Comparison of ENCODE assay signal across 12 cellular contexts in the genomic region with DNA sequence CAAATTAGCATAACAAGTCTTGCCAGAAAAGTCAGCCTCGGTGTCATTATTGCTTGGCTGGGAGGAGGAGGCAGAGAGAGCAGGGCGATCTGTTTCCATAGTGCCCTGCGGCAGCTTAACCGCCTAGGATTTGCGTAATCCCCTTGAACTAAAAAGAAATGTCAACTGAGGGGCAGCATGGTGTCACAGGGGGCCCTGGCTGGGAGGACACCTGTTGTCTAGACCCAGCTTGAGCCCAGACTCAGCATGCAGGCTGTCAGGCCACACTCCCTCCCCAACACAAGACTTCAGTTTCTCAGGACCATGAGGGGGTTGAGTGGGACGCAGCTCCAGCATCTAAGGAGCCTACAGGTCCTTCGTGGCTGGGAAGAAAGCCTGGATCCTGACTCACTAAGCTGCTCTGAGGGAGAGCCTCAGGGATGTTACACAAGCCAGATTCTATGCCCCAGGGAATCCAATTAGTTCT. TPM values are rescaled to one million over a fixed set of nuclear protein-coding genes. Genes with fewer than 3 reads are reported as not detected.
DNase-seq lines count a peak whose midpoint lies in the region; ATAC-seq and TF ChIP-seq lines count a peak whose summit lies in the region.
"Had no signal": no experiment of that assay in that cellular context is flagged by ENCODE, and none has a peak within 500 bp of the region (broad histone marks: within the 10 kb centered on the region; RNA-seq: fewer than 3 reads in every experiment).

No MANE protein-coding gene starts in this region.

- H3K9me3 Mint-ChIP-seq in endodermal cell (no peaks in the 10 kb centered on the region), neural progenitor cell (no peaks in the 10 kb centered on the region)
- H3K9me3 Mint-ChIP-seq in naive thymus-derived CD8-positive, alpha-beta T cell: no peaks in the 10 kb centered on the region
- no peaks in the 10 kb centered on the region for H3K9me3 Mint-ChIP-seq in activated CD4-positive, alpha-beta T cell treated with anti-CD3 and anti-CD28 coated beads, Interleukin-2, amount 10 ng/mL, durations not matched to agents 24 days and 14 days
- H3K9me3 Mint-ChIP-seq: activated CD4-positive, alpha-beta memory T cell treated with anti-CD3 and anti-CD28 coated beads, Interleukin-2, amount 10 ng/mL, durations not matched to agents 7 days and 5 days had no signal

- H3K27me3 ChIP-seq in endodermal cell (ENCODE audit: control insufficient read depth, insufficient read depth, low read length, poor library complexity, severe bottlenecking) (peaks cover 13% of the 10 kb centered on the region), neural progenitor cell (peaks cover 27% of the 10 kb centered on the region)

- H3K4me3 Mint-ChIP-seq in endodermal cell (peak overlapping the region; percentile 12), neural progenitor cell (peak overlapping the region; percentile 9)
- H3K4me3 Mint-ChIP-seq in naive thymus-derived CD8-positive, alpha-beta T cell: no peak overlapping the region
- H3K4me3 Mint-ChIP-seq in activated CD4-positive, alpha-beta T cell treated with anti-CD3 and anti-CD28 coated beads, Interleukin-2, amount 10 ng/mL, durations not matched to agents 24 days and 14 days: no peak overlapping the region
- H3K4me3 Mint-ChIP-seq: activated CD4-positive, alpha-beta memory T cell treated with anti-CD3 and anti-CD28 coated beads, Interleukin-2, amount 10 ng/mL, durations not matched to agents 7 days and 5 days; activated naive CD8-positive, alpha-beta T cell had no signal

- H3K27ac Mint-ChIP-seq in endodermal cell (no peak overlapping the region), neural progenitor cell (no peak overlapping the region)
- H3K27ac Mint-ChIP-seq in naive thymus-derived CD8-positive, alpha-beta T cell: no peak overlapping the region
- H3K27ac Mint-ChIP-seq in activated CD4-positive, alpha-beta T cell treated with anti-CD3 and anti-CD28 coated beads, Interleukin-2, amount 10 ng/mL, durations not matched to agents 24 days and 14 days: no peak overlapping the region
- H3K27ac Mint-ChIP-seq: activated CD4-positive, alpha-beta memory T cell treated with anti-CD3 and anti-CD28 coated beads, Interleukin-2, amount 10 ng/mL, durations not matched to agents 7 days and 5 days; activated naive CD8-positive, alpha-beta T cell had no signal

- H3K9ac ChIP-seq in endodermal cell (ENCODE audit: extremely low read depth, low read length, poor library complexity, severe bottlenecking): no peak overlapping the region
- H3K9ac ChIP-seq in neural progenitor cell: no peak overlapping the region

- H3K36me3 ChIP-seq in endodermal cell (ENCODE audit: control insufficient read depth, insufficient read depth, low read length): no peaks in the 10 kb centered on the region
- H3K36me3 ChIP-seq in neural progenitor cell: no peaks in the 10 kb centered on the region

- H4K20me1 ChIP-seq in neural progenitor cell (ENCODE audit: low read depth): peaks cover 16% of the 10 kb centered on the region

- no peak for ATAC-seq in HG02623 (IDR thresholded peaks at IDR 0.05; ENCODE audit: unreplicated experiment)
- no peak for ATAC-seq in naive thymus-derived CD8-positive, alpha-beta T cell
- ATAC-seq: K562 had no signal

- H3K4me2 ChIP-seq in neural progenitor cell: peak overlapping the region; percentile 63

- TF ChIP-seq CTCF in endodermal cell (conservative IDR thresholded peaks at IDR 0.05) (no peak), neural progenitor cell (IDR thresholded peaks at IDR 0.05) (no peak)

- no peaks in the 10 kb centered on the region for H3K79me2 ChIP-seq in neural progenitor cell (ENCODE audit: low read depth)

- H3K4me1 Mint-ChIP-seq in endodermal cell (peaks cover 62% of the 10 kb centered on the region), neural progenitor cell (peaks cover 39% of the 10 kb centered on the region)
- peaks cover 0 to 8% (median 0%) of the 10 kb centered on the region in 4 donors for H3K4me1 Mint-ChIP-seq in naive thymus-derived CD8-positive, alpha-beta T cell
- H3K4me1 Mint-ChIP-seq in activated CD4-positive, alpha-beta T cell treated with anti-CD3 and anti-CD28 coated beads, Interleukin-2, amount 10 ng/mL, durations not matched to agents 24 days and 14 days: no peaks in the 10 kb centered on the region
- H3K4me1 Mint-ChIP-seq: activated CD4-positive, alpha-beta memory T cell treated with anti-CD3 and anti-CD28 coated beads, Interleukin-2, amount 10 ng/mL, durations not matched to agents 7 days and 5 days had no signal

- H3K4me1 ChIP-seq in endodermal cell (ENCODE audit: control insufficient read depth, insufficient read depth, low read length): peaks cover 28% of the 10 kb centered on the region
- H3K4me1 ChIP-seq in neural progenitor cell: peaks cover 37% of the 10 kb centered on the region

- POLR2A ChIA-PET in naive thymus-derived CD8-positive, alpha-beta T cell (lab: Charles Lee): no interaction called here

- no peak overlapping the region for H2AFZ ChIP-seq in neural progenitor cell (replicated peaks)

- intact Hi-C loops in activated CD4-positive, alpha-beta T cell treated with anti-CD3 and anti-CD28 coated beads, Interleukin-2, amount 10 ng/mL, durations not matched to agents 24 days and 14 days (cut with micrococcal nuclease): no loop called here

- H3K9me3 ChIP-seq in endodermal cell (ENCODE audit: control insufficient read depth, low read length) (no peaks in the 10 kb centered on the region), neural progenitor cell (ENCODE audit: low read depth) (no peaks in the 10 kb centered on the region)

- H3K4me3 ChIP-seq in endodermal cell (ENCODE audit: low read length): no peak overlapping the region
- H3K4me3 ChIP-seq in neural progenitor cell: peak overlapping the region; percentile 17
- H3K4me3 ChIP-seq: K562 had no signal

- no peaks in the 10 kb centered on the region for H3K36me3 Mint-ChIP-seq in endodermal cell (ENCODE audit: low read depth)
- peaks cover 7% of the 10 kb centered on the region for H3K36me3 Mint-ChIP-seq in neural progenitor cell
- peaks cover 0 to 5% (median 0%) of the 10 kb centered on the region in 3 donors for H3K36me3 Mint-ChIP-seq in naive thymus-derived CD8-positive, alpha-beta T cell
- no peaks in the 10 kb centered on the region for H3K36me3 Mint-ChIP-seq in activated CD4-positive, alpha-beta T cell treated with anti-CD3 and anti-CD28 coated beads, Interleukin-2, amount 10 ng/mL, durations not matched to agents 24 days and 14 days (ENCODE audit: low read depth)
- H3K36me3 Mint-ChIP-seq: activated naive CD8-positive, alpha-beta T cell had no signal

- peaks cover 38% of the 10 kb centered on the region for H3K27me3 Mint-ChIP-seq in endodermal cell (ENCODE audit: insufficient read depth)
- H3K27me3 Mint-ChIP-seq in neural progenitor cell (ENCODE audit: insufficient read depth, low read depth): peaks cover 18% of the 10 kb centered on the region
- H3K27me3 Mint-ChIP-seq in naive thymus-derived CD8-positive, alpha-beta T cell: peaks cover 0 to 2% (median 0%) of the 10 kb centered on the region in 5 donors
- no peaks in the 10 kb centered on the region for H3K27me3 Mint-ChIP-seq in activated CD4-positive, alpha-beta T cell treated with anti-CD3 and anti-CD28 coated beads, Interleukin-2, amount 10 ng/mL, durations not matched to agents 24 days and 14 days
- H3K27me3 Mint-ChIP-seq: activated CD4-positive, alpha-beta memory T cell treated with anti-CD3 and anti-CD28 coated beads, Interleukin-2, amount 10 ng/mL, durations not matched to agents 7 days and 5 days; activated naive CD8-positive, alpha-beta T cell had no signal

- peaks cover 24% of the 10 kb centered on the region for H3F3A ChIP-seq in neural progenitor cell (ENCODE audit: low read depth)

- peak overlapping the region; percentile 48 for H3K27ac ChIP-seq in endodermal cell (ENCODE audit: low read depth, low read length)
- H3K27ac ChIP-seq in neural progenitor cell: no peak overlapping the region

- peak; percentile 42 for DNase-seq in GM04504 (ENCODE audit: low read depth)
- DNase-seq in NCI-H524 treated with DMSO at 0.1 percent for 48 hours (lab: John Stamatoyannopoulos, UW): peak; percentile 92
- DNase-seq in endodermal cell: peak; percentile 73
- DNase-seq in neural progenitor cell (ENCODE audit: low spot score): peak; percentile 88
- no peak for DNase-seq in activated T-cell treated with anti-CD3 and anti-CD28 coated beads, Interleukin-2, amount 50 U/mL, for 1 hour
- no peak for DNase-seq in naive thymus-derived CD8-positive, alpha-beta T cell
- no peak for DNase-seq in activated CD4-positive, alpha-beta T cell treated with anti-CD3 and anti-CD28 coated beads, Interleukin-2, amount 10 ng/mL, durations not matched to agents 24 days and 14 days
- DNase-seq: activated CD4-positive, alpha-beta memory T cell treated with anti-CD3 and anti-CD28 coated beads, Interleukin-2, amount 10 ng/mL, durations not matched to agents 7 days and 5 days; stimulated activated CD4-positive, alpha-beta T cell treated with anti-CD3 and anti-CD28 coated beads, Interleukin-2, amount 100 ng/mL, for 48 hours had no signal

- WGBS in endodermal cell (ENCODE audit: insufficient coverage in 1 of 2, insufficient read length in 1 of 2), 2 experiments: 9 to 32% methylated on average over 5 to 7 of the region's 7 CpGs

RNA-seq across cellular contexts. Expression of a gene that starts 17.3 kb away (rescaled TPM):
- total RNA-seq in endodermal cell: 10 to 100 TPM; 44.8 to 49.0 TPM
- polyA plus RNA-seq in endodermal cell (2013, experiment 1 of 2): 46.4 TPM
- polyA plus RNA-seq in endodermal cell (2013, experiment 2 of 2): 45.7 TPM
- total RNA-seq in neural progenitor cell (ENCODE audit: low replicate concordance): 15.8 and 20.6 TPM in 2 replicates
- total RNA-seq in naive thymus-derived CD8-positive, alpha-beta T cell: 10 to 100 TPM; 28.6 to 32.0 TPM
- polyA plus RNA-seq in naive thymus-derived CD8-positive, alpha-beta T cell: 10 to 100 TPM; 59.0 to 71.8 (median 67.1) TPM
- total RNA-seq in activated CD4-positive, alpha-beta T cell treated with anti-CD3 and anti-CD28 coated beads, Interleukin-2, amount 10 ng/mL, durations not matched to agents 24 days and 14 days: 68.7 and 72.6 TPM in 2 replicates

RNA-seq across cellular contexts. Expression of a gene that starts 17.6 kb away (rescaled TPM):
- total RNA-seq in endodermal cell: 10 to 100 TPM; 24.5 TPM
- polyA plus RNA-seq in endodermal cell (2013, experiment 1 of 2): 29.2 TPM
- 24.8 TPM for polyA plus RNA-seq in endodermal cell (2013, experiment 2 of 2)
- total RNA-seq in neural progenitor cell (ENCODE audit: low replicate concordance): 17.8 and 20.4 TPM in 2 replicates
- total RNA-seq in naive thymus-derived CD8-positive, alpha-beta T cell: 10 to 100 TPM; 30.3 to 32.4 TPM
- 10 to 100 TPM; 41.6 to 61.6 (median 57.2) TPM for polyA plus RNA-seq in naive thymus-derived CD8-positive, alpha-beta T cell
- 49.1 and 51.9 TPM in 2 replicates for total RNA-seq in activated CD4-positive, alpha-beta T cell treated with anti-CD3 and anti-CD28 coated beads, Interleukin-2, amount 10 ng/mL, durations not matched to agents 24 days and 14 days

Comparison
In these comparisons a context has a peak if more than half of its experiments do, and no peak if none do; other contexts are left out.
1. DNase-seq: peak in GM04504 (single experiment), NCI-H524 treated with DMSO at 0.1 percent for 48 hours (single experiment), endodermal cell (single experiment) and neural progenitor cell (single experiment); none in activated T-cell treated with anti-CD3 and anti-CD28 coated beads, Interleukin-2, amount 50 U/mL, for 1 hour (single experiment), naive thymus-derived CD8-positive, alpha-beta T cell (0 of 10) and activated CD4-positive, alpha-beta T cell treated with anti-CD3 and anti-CD28 coated beads, Interleukin-2, amount 10 ng/mL, durations not matched to agents 24 days and 14 days (single experiment).
2. H3K4me3 Mint-ChIP-seq: peak in endodermal cell (single experiment) and neural progenitor cell (single experiment); none in naive thymus-derived CD8-positive, alpha-beta T cell (0 of 10) and activated CD4-positive, alpha-beta T cell treated with anti-CD3 and anti-CD28 coated beads, Interleukin-2, amount 10 ng/mL, durations not matched to agents 24 days and 14 days (single experiment).